In genomic region chr6:37845026-37845911, GRCh38 we compare ENCODE assay signal across 17 cellular contexts. TPM values are rescaled to one million over a fixed set of nuclear protein-coding genes. Genes with fewer than 3 reads are reported as not detected.
DNase-seq lines count a peak whose midpoint lies in the region; ATAC-seq and TF ChIP-seq lines count a peak whose summit lies in the region.
"Had no signal": no experiment of that assay in that cellular context is flagged by ENCODE, and none has a peak within 500 bp of the region (broad histone marks: within the 10 kb centered on the region; RNA-seq: fewer than 3 reads in every experiment).

No MANE protein-coding gene starts in this region.

- no peak overlapping the region for H3K27ac ChIP-seq in RWPE2 (ENCODE audit: poor library complexity, severe bottlenecking)
- no peak overlapping the region for H3K27ac ChIP-seq in substantia nigra (ENCODE audit: low read depth, low read length, poor library complexity, severe bottlenecking)
- H3K27ac ChIP-seq: adrenal gland, tibial artery had no signal

- H3K27me3 Mint-ChIP-seq in Caco-2 (ENCODE audit: insufficient read depth, unreplicated experiment) (no peaks in the 10 kb centered on the region), nephron (ENCODE audit: low read depth) (no peaks in the 10 kb centered on the region)
- H3K27me3 Mint-ChIP-seq: activated CD4-positive, alpha-beta memory T cell treated with anti-CD3 and anti-CD28 coated beads, Interleukin-2, amount 10 ng/mL, durations not matched to agents 7 days and 5 days had no signal

- no peak for TF ChIP-seq CTCF in Caco-2 (IDR thresholded peaks at IDR 0.05; ENCODE audit: insufficient read depth in 1 of 2, low read depth in 1 of 2, low read length in 1 of 2, severe bottlenecking in 1 of 2, unreplicated experiment in 1 of 2)
- TF ChIP-seq CTCF in RWPE2 (IDR thresholded peaks at IDR 0.05; ENCODE audit: poor library complexity, severe bottlenecking) = no peak
- no peak for TF ChIP-seq CTCF in fibroblast of villous mesenchyme (IDR thresholded peaks at IDR 0.05; ENCODE audit: insufficient read depth, low read depth, low read length)
- TF ChIP-seq CTCF in nephron (IDR thresholded peaks at IDR 0.05; ENCODE audit: unreplicated experiment in 3 of 3) = no peak
- no peak for TF ChIP-seq CTCF in lower leg skin (IDR thresholded peaks at IDR 0.05)

- no peak for TF ChIP-seq POLR2A in lower leg skin (IDR thresholded peaks at IDR 0.05)

- POLR2A ChIA-PET in Caco-2 (lab: Charles Lee) = interaction anchor here (0.6 kb wide), 1 partner anchor 700 kb away, joined by 3 read pairs; no protein-coding TSS in a partner anchor

- WGBS in lower leg skin, 2 donors = 50 to 54% methylated on average over 6 of the region's 6 CpGs

- peak overlapping the region; percentile 58 for H3K27ac Mint-ChIP-seq in Caco-2 (ENCODE audit: unreplicated experiment)
- peak overlapping the region; percentile 13 to 57 (median 17) for H3K27ac Mint-ChIP-seq in nephron
- H3K27ac Mint-ChIP-seq: activated CD4-positive, alpha-beta memory T cell treated with anti-CD3 and anti-CD28 coated beads, Interleukin-2, amount 10 ng/mL, durations not matched to agents 7 days and 5 days; activated T-helper 1 cell treated with anti-CD3 and anti-CD28 coated beads, Interleukin-12 subunit alpha, Interleukin-12 subunit beta, Interleukin-2, Interleukin-4 antibody, amounts not matched to agents 30 ng/mL and 10 ng/mL and 1 ng/mL, durations not matched to agents 14 hours and 24 hours and 36 hours had no signal

- H3K36me3 ChIP-seq in Caco-2 (ENCODE audit: control insufficient read depth, insufficient read depth, low read length) = no peaks in the 10 kb centered on the region; the same call in 1 of the 2 replicates
- H3K36me3 ChIP-seq in RWPE2 (ENCODE audit: low read depth) = no peaks in the 10 kb centered on the region
- H3K36me3 ChIP-seq: adrenal gland, BE2C, tibial artery had no signal

- H3K4me1 Mint-ChIP-seq in Caco-2 (ENCODE audit: low read depth, unreplicated experiment) (peaks cover 27% of the 10 kb centered on the region), nephron (peaks cover 36% of the 10 kb centered on the region)

- no peaks in the 10 kb centered on the region; the same call in 1 of the 2 replicates for H3K4me1 ChIP-seq in Caco-2
- H3K4me1 ChIP-seq in RWPE2 (ENCODE audit: insufficient read depth, poor library complexity, severe bottlenecking) = peaks cover 13% of the 10 kb centered on the region

- no TSS peak for BruUV-seq in Caco-2 (replicated peaks; lab: Mats Ljungman, UMichigan)

- intact Hi-C loops in Caco-2 (cut with micrococcal nuclease; ENCODE audit: unreplicated experiment) = no loop called here
- intact Hi-C loops in lower leg skin (cut with DNase I; ENCODE audit: low total_unique reads) = no loop called here

- H3K9me3 ChIP-seq in Caco-2 = no peaks in the 10 kb centered on the region
- H3K9me3 ChIP-seq in RWPE2 (ENCODE audit: severe bottlenecking) = no peaks in the 10 kb centered on the region
- H3K9me3 ChIP-seq: adrenal gland, BE2C, MG63, tibial artery had no signal

- no peak overlapping the region for H3K4me3 ChIP-seq in Caco-2 (ENCODE audit: low read depth, low read length)
- no peak overlapping the region for H3K4me3 ChIP-seq in RWPE2 (ENCODE audit: severe bottlenecking)
- H3K4me3 ChIP-seq in fibroblast of villous mesenchyme (ENCODE audit: low read depth, low read length) = no peak overlapping the region
- no peak overlapping the region for H3K4me3 ChIP-seq in lower leg skin (ENCODE audit: low read depth, poor library complexity, severe bottlenecking)
- H3K4me3 ChIP-seq: adrenal gland, MG63, tibial artery had no signal

- peak; percentile 61; the same call in 2 of the 3 replicates for ATAC-seq in RWPE2 (ENCODE audit: low read depth)
- ATAC-seq in HG03469 (IDR thresholded peaks at IDR 0.05; ENCODE audit: unreplicated experiment) = no peak

- no peaks in the 10 kb centered on the region for H3K27me3 ChIP-seq in Caco-2 (replicated peaks; ENCODE audit: control insufficient read depth, insufficient read depth, low read length)
- H3K27me3 ChIP-seq in RWPE2 (ENCODE audit: insufficient read depth, poor library complexity, severe bottlenecking) = no peaks in the 10 kb centered on the region
- H3K27me3 ChIP-seq: adrenal gland, BE2C, MG63, tibial artery had no signal

- H3K9me3 Mint-ChIP-seq in Caco-2 (ENCODE audit: unreplicated experiment) = no peaks in the 10 kb centered on the region
- H3K9me3 Mint-ChIP-seq in nephron = no peaks in the 10 kb centered on the region
- H3K9me3 Mint-ChIP-seq: activated CD4-positive, alpha-beta memory T cell treated with anti-CD3 and anti-CD28 coated beads, Interleukin-2, amount 10 ng/mL, durations not matched to agents 7 days and 5 days; activated T-helper 1 cell treated with anti-CD3 and anti-CD28 coated beads, Interleukin-12 subunit alpha, Interleukin-12 subunit beta, Interleukin-2, Interleukin-4 antibody, amounts not matched to agents 30 ng/mL and 10 ng/mL and 1 ng/mL, durations not matched to agents 14 hours and 24 hours and 36 hours had no signal

- H3K36me3 Mint-ChIP-seq in Caco-2 (ENCODE audit: insufficient read depth, unreplicated experiment) (peaks cover 9% of the 10 kb centered on the region), nephron (ENCODE audit: low read depth) (peaks cover 14% of the 10 kb centered on the region)

- H3K4me3 Mint-ChIP-seq in Caco-2 (ENCODE audit: unreplicated experiment) (no peak overlapping the region), nephron (no peak overlapping the region)
- H3K4me3 Mint-ChIP-seq: activated CD4-positive, alpha-beta memory T cell treated with anti-CD3 and anti-CD28 coated beads, Interleukin-2, amount 10 ng/mL, durations not matched to agents 7 days and 5 days; activated T-helper 1 cell treated with anti-CD3 and anti-CD28 coated beads, Interleukin-12 subunit alpha, Interleukin-12 subunit beta, Interleukin-2, Interleukin-4 antibody, amounts not matched to agents 30 ng/mL and 10 ng/mL and 1 ng/mL, durations not matched to agents 14 hours and 24 hours and 36 hours had no signal

- CTCF ChIA-PET in Caco-2 (lab: Charles Lee) = interaction anchor here (0.6 kb wide), 1 partner anchor 53 kb away, joined by 3 read pairs; no protein-coding TSS in a partner anchor

- DNase-seq in Caco-2 (peak in 1 of 2 experiments; percentile 6), RWPE2 (ENCODE audit: low spot score) (no peak), fibroblast of villous mesenchyme (ENCODE audit: low read depth) (peak; percentile 17), lower leg skin (ENCODE audit: low spot score in 2 of 2) (no peak), substantia nigra (lab: John Stamatoyannopoulos, UW) (no peak), NCI-H2227 treated with DMSO at 0.1 percent for 48 hours (lab: John Stamatoyannopoulos, UW) (no peak)
- DNase-seq: activated CD4-positive, alpha-beta memory T cell treated with anti-CD3 and anti-CD28 coated beads, Interleukin-2, amount 10 ng/mL, durations not matched to agents 7 days and 5 days; BE2C; MG63; NCI-H2029; NCI-H524 treated with DMSO at 0.1 percent for 48 hours; nucleus accumbens had no signal

RNA-seq across cellular contexts. Expression of gene ZFAND3, which starts 25.7 kb away (rescaled TPM):
- 91.1 and 107 TPM in 2 replicates for total RNA-seq in Caco-2 (2022)
- 17.7 and 20.3 TPM in 2 replicates for total RNA-seq in fibroblast of villous mesenchyme
- total RNA-seq in lower leg skin = 10 to 100 TPM; 26.3 to 40.8 (median 30.3) TPM
